1 cellular context compared by ENCODE assay signal in the genomic region with DNA sequence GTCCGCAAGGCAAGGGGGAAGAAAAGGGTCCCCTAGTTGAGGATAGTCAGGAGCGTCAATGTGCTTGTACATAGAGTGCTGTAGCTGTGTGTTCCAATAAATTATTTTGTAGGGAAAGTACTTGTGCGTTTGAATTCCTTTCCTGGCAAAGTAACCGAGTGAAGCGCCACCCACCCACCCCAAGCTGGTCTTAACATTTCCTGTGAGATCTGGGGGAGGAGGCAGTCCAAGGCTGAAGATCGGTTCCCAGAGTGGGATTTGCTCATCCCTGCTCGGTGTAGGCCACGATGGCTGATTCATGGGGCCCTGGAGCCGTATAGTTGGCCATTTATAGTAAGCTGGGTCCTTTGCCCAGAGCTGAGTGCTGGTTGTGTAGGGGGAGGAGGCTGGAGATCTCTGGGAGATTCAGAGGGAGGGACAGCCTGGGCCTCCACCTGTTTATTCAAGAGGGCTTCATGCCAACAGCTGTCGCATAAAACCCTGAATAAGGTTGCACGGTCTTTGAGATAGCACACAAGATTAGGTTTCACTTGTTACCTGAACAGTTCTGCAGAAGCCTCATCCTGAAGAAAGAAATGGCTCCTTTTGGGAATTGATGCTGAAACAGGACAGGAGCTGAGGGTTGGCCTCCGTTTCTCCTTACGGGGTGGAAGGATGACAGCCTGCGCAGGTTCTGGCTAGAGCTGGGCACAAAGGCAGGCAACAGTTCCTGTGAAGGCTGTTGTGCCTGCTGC.
TF ChIP-seq lines count a peak whose summit lies in the region.

No MANE protein-coding gene starts in this region.

TF ChIP-seq in HepG2, 621 proteins besides CTCF, POLR2A, EP300 and RAD21 (continued from another document and continues in another):
- TF ChIP-seq, protein P1, sequence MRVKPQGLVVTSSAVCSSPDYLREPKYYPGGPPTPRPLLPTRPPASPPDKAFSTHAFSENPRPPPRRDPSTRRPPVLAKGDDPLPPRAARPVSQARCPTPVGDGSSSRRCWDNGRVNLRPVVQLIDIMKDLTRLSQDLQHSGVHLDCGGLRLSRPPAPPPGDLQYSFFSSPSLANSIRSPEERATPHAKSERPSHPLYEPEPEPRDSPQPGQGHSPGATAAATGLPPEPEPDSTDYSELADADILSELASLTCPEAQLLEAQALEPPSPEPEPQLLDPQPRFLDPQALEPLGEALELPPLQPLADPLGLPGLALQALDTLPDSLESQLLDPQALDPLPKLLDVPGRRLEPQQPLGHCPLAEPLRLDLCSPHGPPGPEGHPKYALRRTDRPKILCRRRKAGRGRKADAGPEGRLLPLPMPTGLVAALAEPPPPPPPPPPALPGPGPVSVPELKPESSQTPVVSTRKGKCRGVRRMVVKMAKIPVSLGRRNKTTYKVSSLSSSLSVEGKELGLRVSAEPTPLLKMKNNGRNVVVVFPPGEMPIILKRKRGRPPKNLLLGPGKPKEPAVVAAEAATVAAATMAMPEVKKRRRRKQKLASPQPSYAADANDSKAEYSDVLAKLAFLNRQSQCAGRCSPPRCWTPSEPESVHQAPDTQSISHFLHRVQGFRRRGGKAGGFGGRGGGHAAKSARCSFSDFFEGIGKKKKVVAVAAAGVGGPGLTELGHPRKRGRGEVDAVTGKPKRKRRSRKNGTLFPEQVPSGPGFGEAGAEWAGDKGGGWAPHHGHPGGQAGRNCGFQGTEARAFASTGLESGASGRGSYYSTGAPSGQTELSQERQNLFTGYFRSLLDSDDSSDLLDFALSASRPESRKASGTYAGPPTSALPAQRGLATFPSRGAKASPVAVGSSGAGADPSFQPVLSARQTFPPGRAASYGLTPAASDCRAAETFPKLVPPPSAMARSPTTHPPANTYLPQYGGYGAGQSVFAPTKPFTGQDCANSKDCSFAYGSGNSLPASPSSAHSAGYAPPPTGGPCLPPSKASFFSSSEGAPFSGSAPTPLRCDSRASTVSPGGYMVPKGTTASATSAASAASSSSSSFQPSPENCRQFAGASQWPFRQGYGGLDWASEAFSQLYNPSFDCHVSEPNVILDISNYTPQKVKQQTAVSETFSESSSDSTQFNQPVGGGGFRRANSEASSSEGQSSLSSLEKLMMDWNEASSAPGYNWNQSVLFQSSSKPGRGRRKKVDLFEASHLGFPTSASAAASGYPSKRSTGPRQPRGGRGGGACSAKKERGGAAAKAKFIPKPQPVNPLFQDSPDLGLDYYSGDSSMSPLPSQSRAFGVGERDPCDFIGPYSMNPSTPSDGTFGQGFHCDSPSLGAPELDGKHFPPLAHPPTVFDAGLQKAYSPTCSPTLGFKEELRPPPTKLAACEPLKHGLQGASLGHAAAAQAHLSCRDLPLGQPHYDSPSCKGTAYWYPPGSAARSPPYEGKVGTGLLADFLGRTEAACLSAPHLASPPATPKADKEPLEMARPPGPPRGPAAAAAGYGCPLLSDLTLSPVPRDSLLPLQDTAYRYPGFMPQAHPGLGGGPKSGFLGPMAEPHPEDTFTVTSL (CRISPR knock-in tag; IDR thresholded peaks at IDR 0.05; ENCODE audit: borderline replicate concordance) = no peak
- no peak for TF ChIP-seq ZNF205 (CRISPR knock-in tag; IDR thresholded peaks at IDR 0.05)
- no peak for TF ChIP-seq SRSF4 (IDR thresholded peaks at IDR 0.05; ENCODE audit: low read depth, low read length, poor library complexity, severe bottlenecking)
- no peak for TF ChIP-seq MED13 (CRISPR knock-in tag; IDR thresholded peaks at IDR 0.05)
- no peak for TF ChIP-seq JARID2 (CRISPR knock-in tag; IDR thresholded peaks at IDR 0.05; ENCODE audit: insufficient replicate concordance)
- no peak for TF ChIP-seq GATAD2A (CRISPR knock-in tag; IDR thresholded peaks at IDR 0.05)
- TF ChIP-seq IRX3 (CRISPR knock-in tag; IDR thresholded peaks at IDR 0.05; ENCODE audit: borderline replicate concordance, low read depth) = no peak
- TF ChIP-seq, protein P2, sequence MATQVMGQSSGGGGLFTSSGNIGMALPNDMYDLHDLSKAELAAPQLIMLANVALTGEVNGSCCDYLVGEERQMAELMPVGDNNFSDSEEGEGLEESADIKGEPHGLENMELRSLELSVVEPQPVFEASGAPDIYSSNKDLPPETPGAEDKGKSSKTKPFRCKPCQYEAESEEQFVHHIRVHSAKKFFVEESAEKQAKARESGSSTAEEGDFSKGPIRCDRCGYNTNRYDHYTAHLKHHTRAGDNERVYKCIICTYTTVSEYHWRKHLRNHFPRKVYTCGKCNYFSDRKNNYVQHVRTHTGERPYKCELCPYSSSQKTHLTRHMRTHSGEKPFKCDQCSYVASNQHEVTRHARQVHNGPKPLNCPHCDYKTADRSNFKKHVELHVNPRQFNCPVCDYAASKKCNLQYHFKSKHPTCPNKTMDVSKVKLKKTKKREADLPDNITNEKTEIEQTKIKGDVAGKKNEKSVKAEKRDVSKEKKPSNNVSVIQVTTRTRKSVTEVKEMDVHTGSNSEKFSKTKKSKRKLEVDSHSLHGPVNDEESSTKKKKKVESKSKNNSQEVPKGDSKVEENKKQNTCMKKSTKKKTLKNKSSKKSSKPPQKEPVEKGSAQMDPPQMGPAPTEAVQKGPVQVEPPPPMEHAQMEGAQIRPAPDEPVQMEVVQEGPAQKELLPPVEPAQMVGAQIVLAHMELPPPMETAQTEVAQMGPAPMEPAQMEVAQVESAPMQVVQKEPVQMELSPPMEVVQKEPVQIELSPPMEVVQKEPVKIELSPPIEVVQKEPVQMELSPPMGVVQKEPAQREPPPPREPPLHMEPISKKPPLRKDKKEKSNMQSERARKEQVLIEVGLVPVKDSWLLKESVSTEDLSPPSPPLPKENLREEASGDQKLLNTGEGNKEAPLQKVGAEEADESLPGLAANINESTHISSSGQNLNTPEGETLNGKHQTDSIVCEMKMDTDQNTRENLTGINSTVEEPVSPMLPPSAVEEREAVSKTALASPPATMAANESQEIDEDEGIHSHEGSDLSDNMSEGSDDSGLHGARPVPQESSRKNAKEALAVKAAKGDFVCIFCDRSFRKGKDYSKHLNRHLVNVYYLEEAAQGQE (IDR thresholded peaks at IDR 0.05; ENCODE audit: borderline replicate concordance in 1 of 2, low read depth in 1 of 2, low read length in 2 of 2) = no peak
- no peak for TF ChIP-seq ZFP36L1 (CRISPR knock-in tag; IDR thresholded peaks at IDR 0.05)
- TF ChIP-seq ATF1 (CRISPR knock-in tag; IDR thresholded peaks at IDR 0.05) = no peak
- TF ChIP-seq ZNF644 (CRISPR knock-in tag; IDR thresholded peaks at IDR 0.05; ENCODE audit: low read depth) = no peak
- TF ChIP-seq STAG1 (CRISPR knock-in tag; IDR thresholded peaks at IDR 0.05) = no peak
- TF ChIP-seq EHMT2 (IDR thresholded peaks at IDR 0.05; ENCODE audit: borderline replicate concordance, low read depth, low read length) = no peak
- TF ChIP-seq POLR2G (IDR thresholded peaks at IDR 0.05; ENCODE audit: low read depth, low read length) = peak; percentile 85; the same call in 1 of the 2 replicates
- TF ChIP-seq FOSL1 (CRISPR knock-in tag; IDR thresholded peaks at IDR 0.05; ENCODE audit: borderline replicate concordance) = no peak
- no peak for TF ChIP-seq ZSCAN12 (CRISPR knock-in tag; IDR thresholded peaks at IDR 0.05)
- no peak for TF ChIP-seq DNMT1 (CRISPR knock-in tag; IDR thresholded peaks at IDR 0.05)
- no peak for TF ChIP-seq RFX5 (IDR thresholded peaks at IDR 0.05; ENCODE audit: low read depth, low read length)
- TF ChIP-seq, protein P3, sequence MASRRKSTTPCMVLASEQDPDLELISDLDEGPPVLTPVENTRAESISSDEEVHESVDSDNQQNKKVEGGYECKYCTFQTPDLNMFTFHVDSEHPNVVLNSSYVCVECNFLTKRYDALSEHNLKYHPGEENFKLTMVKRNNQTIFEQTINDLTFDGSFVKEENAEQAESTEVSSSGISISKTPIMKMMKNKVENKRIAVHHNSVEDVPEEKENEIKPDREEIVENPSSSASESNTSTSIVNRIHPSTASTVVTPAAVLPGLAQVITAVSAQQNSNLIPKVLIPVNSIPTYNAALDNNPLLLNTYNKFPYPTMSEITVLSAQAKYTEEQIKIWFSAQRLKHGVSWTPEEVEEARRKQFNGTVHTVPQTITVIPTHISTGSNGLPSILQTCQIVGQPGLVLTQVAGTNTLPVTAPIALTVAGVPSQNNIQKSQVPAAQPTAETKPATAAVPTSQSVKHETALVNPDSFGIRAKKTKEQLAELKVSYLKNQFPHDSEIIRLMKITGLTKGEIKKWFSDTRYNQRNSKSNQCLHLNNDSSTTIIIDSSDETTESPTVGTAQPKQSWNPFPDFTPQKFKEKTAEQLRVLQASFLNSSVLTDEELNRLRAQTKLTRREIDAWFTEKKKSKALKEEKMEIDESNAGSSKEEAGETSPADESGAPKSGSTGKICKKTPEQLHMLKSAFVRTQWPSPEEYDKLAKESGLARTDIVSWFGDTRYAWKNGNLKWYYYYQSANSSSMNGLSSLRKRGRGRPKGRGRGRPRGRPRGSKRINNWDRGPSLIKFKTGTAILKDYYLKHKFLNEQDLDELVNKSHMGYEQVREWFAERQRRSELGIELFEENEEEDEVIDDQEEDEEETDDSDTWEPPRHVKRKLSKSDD (CRISPR knock-in tag; IDR thresholded peaks at IDR 0.05; ENCODE audit: low read depth) = no peak
- peak; percentile 47; the same call in 1 of the 2 replicates for TF ChIP-seq ZSCAN21 (CRISPR knock-in tag; IDR thresholded peaks at IDR 0.05; ENCODE audit: borderline replicate concordance)
- no peak for TF ChIP-seq HCFC1 (IDR thresholded peaks at IDR 0.05; ENCODE audit: low read depth, low read length)
- TF ChIP-seq ZNF343 (CRISPR knock-in tag; IDR thresholded peaks at IDR 0.05) = no peak
- TF ChIP-seq, protein P4, sequence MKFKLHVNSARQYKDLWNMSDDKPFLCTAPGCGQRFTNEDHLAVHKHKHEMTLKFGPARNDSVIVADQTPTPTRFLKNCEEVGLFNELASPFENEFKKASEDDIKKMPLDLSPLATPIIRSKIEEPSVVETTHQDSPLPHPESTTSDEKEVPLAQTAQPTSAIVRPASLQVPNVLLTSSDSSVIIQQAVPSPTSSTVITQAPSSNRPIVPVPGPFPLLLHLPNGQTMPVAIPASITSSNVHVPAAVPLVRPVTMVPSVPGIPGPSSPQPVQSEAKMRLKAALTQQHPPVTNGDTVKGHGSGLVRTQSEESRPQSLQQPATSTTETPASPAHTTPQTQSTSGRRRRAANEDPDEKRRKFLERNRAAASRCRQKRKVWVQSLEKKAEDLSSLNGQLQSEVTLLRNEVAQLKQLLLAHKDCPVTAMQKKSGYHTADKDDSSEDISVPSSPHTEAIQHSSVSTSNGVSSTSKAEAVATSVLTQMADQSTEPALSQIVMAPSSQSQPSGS (CRISPR knock-in tag; IDR thresholded peaks at IDR 0.05) = no peak
- TF ChIP-seq ZNF768 (CRISPR knock-in tag; IDR thresholded peaks at IDR 0.05) = no peak
- TF ChIP-seq, protein P5, sequence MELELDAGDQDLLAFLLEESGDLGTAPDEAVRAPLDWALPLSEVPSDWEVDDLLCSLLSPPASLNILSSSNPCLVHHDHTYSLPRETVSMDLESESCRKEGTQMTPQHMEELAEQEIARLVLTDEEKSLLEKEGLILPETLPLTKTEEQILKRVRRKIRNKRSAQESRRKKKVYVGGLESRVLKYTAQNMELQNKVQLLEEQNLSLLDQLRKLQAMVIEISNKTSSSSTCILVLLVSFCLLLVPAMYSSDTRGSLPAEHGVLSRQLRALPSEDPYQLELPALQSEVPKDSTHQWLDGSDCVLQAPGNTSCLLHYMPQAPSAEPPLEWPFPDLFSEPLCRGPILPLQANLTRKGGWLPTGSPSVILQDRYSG (CRISPR knock-in tag; IDR thresholded peaks at IDR 0.05) = no peak
- TF ChIP-seq ZNF724P (CRISPR knock-in tag; IDR thresholded peaks at IDR 0.05; ENCODE audit: borderline replicate concordance) = no peak
- no peak for TF ChIP-seq TAF15 (IDR thresholded peaks at IDR 0.05; ENCODE audit: low read depth, low read length, poor library complexity, severe bottlenecking)
- no peak for TF ChIP-seq ZFP90 (CRISPR knock-in tag; IDR thresholded peaks at IDR 0.05; ENCODE audit: borderline replicate concordance)
- no peak for TF ChIP-seq MYNN (CRISPR knock-in tag; IDR thresholded peaks at IDR 0.05; ENCODE audit: low read depth)
- TF ChIP-seq PHF8 (CRISPR knock-in tag; IDR thresholded peaks at IDR 0.05) = no peak
- no peak for TF ChIP-seq WIZ (CRISPR knock-in tag; IDR thresholded peaks at IDR 0.05)
- TF ChIP-seq, protein P6, sequence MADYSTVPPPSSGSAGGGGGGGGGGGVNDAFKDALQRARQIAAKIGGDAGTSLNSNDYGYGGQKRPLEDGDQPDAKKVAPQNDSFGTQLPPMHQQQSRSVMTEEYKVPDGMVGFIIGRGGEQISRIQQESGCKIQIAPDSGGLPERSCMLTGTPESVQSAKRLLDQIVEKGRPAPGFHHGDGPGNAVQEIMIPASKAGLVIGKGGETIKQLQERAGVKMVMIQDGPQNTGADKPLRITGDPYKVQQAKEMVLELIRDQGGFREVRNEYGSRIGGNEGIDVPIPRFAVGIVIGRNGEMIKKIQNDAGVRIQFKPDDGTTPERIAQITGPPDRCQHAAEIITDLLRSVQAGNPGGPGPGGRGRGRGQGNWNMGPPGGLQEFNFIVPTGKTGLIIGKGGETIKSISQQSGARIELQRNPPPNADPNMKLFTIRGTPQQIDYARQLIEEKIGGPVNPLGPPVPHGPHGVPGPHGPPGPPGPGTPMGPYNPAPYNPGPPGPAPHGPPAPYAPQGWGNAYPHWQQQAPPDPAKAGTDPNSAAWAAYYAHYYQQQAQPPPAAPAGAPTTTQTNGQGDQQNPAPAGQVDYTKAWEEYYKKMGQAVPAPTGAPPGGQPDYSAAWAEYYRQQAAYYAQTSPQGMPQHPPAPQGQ (CRISPR knock-in tag; IDR thresholded peaks at IDR 0.05; ENCODE audit: borderline replicate concordance) = no peak
- TF ChIP-seq HMG20B (CRISPR knock-in tag; conservative IDR thresholded peaks at IDR 0.05) = no peak
- TF ChIP-seq, protein P7, sequence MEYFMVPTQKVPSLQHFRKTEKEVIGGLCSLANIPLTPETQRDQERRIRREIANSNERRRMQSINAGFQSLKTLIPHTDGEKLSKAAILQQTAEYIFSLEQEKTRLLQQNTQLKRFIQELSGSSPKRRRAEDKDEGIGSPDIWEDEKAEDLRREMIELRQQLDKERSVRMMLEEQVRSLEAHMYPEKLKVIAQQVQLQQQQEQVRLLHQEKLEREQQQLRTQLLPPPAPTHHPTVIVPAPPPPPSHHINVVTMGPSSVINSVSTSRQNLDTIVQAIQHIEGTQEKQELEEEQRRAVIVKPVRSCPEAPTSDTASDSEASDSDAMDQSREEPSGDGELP (IDR thresholded peaks at IDR 0.05; ENCODE audit: borderline replicate concordance, low read depth) = peak; percentile 53; the same call in 1 of the 2 replicates
- no peak for TF ChIP-seq ZSCAN9 (CRISPR knock-in tag; IDR thresholded peaks at IDR 0.05; ENCODE audit: borderline replicate concordance)
